ENCODE assay signal across 21 cellular contexts in the genomic region with DNA sequence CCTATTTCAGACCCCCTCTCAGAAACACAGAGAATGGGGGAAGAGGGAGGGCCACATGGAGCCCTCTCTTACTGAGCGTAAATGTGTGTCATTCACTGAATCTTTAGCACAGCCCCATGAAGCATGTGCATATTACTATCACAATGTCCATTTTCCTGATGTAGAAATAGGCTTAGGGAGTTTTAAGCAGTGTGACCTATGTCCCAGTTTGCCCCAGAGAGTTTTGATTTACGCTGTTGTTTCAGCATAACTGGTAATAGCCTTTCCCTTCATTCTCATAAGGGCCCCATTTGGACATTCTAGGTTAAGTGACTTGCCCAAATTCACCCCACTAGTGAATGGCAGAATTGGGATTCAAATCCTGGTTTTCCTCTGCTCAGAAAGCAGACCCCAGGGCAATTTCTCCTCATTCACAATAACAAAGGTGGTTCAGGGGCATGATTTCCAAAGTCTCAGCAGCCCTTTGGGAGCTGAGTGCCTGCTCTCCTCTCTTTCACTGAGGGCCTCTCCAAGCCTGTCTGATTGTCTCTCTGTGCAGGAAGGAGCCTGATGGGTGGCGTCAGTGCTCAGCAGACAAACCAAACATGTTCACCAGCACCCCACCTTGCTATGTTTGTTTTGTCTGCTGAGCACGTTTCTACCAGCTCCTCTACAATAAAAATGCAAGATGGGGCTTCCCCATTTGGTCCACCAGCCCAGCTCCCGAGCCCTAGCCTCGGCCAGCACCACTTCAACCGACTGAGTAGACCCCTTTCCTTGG. TPM values are rescaled to one million over a fixed set of nuclear protein-coding genes. Genes with fewer than 3 reads are reported as not detected.
DNase-seq lines count a peak whose midpoint lies in the region; ATAC-seq and TF ChIP-seq lines count a peak whose summit lies in the region.
"Had no signal": no experiment of that assay in that cellular context is flagged by ENCODE, and none has a peak within 500 bp of the region (broad histone marks: within the 10 kb centered on the region; RNA-seq: fewer than 3 reads in every experiment).

No MANE protein-coding gene starts in this region.

- H3K27ac Mint-ChIP-seq in natural killer cell treated with Interleukin-12 subunit alpha and Interleukin-12 subunit beta and Interleukin-15 and Interleukin-18, amount 100 ng/mL, for 72 hours: no peak overlapping the region
- H3K27ac Mint-ChIP-seq: activated T-cell treated with anti-CD3 and anti-CD28 coated beads, Interleukin-2, amount 50 U/mL, for 72 hours; CD8-positive, alpha-beta memory T cell; memory B cell; stimulated activated naive CD8-positive, alpha-beta T cell treated with anti-CD3 and anti-CD28 coated beads, Interleukin-15, Interleukin-2, amounts not matched to agents 100 ng/mL and 50 ng/mL, for 24 hours had no signal

- peak; percentile 49 for DNase-seq in NCI-H748 (lab: John Stamatoyannopoulos, UW; ENCODE audit: unreplicated experiment)
- DNase-seq in NCI-H748 treated with DMSO at 0.1 percent for 48 hours (lab: John Stamatoyannopoulos, UW): no peak
- DNase-seq in body of pancreas: no peak
- DNase-seq in mucosa of descending colon: peak in 2 of 3 donors; percentile 45 to 64
- no peak for DNase-seq in upper lobe of right lung
- no peak for DNase-seq in natural killer cell treated with Interleukin-12 subunit alpha and Interleukin-12 subunit beta and Interleukin-15 and Interleukin-18, amount 100 ng/mL, for 72 hours (ENCODE audit: low spot score)
- DNase-seq in NCI-H2196 (lab: John Stamatoyannopoulos, UW; ENCODE audit: unreplicated experiment): no peak
- DNase-seq in NCI-H1436 (lab: John Stamatoyannopoulos, UW): no peak
- DNase-seq: ACHN; activated CD4-positive, alpha-beta T cell treated with anti-CD3 and anti-CD28 coated beads, Interleukin-2, amount 50 U/mL, for 4 hours; activated T-cell treated with anti-CD3 and anti-CD28 coated beads, Interleukin-2, amount 50 U/mL, for 72 hours; CD8-positive, alpha-beta memory T cell; GDM1; KG1; NCI-H1694 treated with DMSO at 0.1 percent for 48 hours; nucleus accumbens; SJCRH30 had no signal

- TF ChIP-seq POLR2A in body of pancreas (IDR thresholded peaks at IDR 0.05): no peak

- H3K4me3 ChIP-seq in body of pancreas (no peak overlapping the region), mucosa of descending colon (no peak overlapping the region), upper lobe of right lung (no peak overlapping the region)
- H3K4me3 ChIP-seq: gastroesophageal sphincter, SJCRH30 had no signal

- H3K9me3 ChIP-seq in body of pancreas: no peaks in the 10 kb centered on the region
- no peaks in the 10 kb centered on the region for H3K9me3 ChIP-seq in mucosa of descending colon
- H3K9me3 ChIP-seq in upper lobe of right lung: no peaks in the 10 kb centered on the region
- H3K9me3 ChIP-seq: gastroesophageal sphincter, SJCRH30 had no signal

- H3K27ac ChIP-seq in body of pancreas (peak overlapping the region; percentile 20 to 77 (median 58)), upper lobe of right lung (peak overlapping the region; percentile 8)
- H3K27ac ChIP-seq: gastroesophageal sphincter, SJCRH30 had no signal

- peaks cover 4% of the 10 kb centered on the region for H3K36me3 Mint-ChIP-seq in natural killer cell treated with Interleukin-12 subunit alpha and Interleukin-12 subunit beta and Interleukin-15 and Interleukin-18, amount 100 ng/mL, for 72 hours

- no peak for ATAC-seq in body of pancreas
- peak; percentile 87 for ATAC-seq in mucosa of descending colon
- ATAC-seq in upper lobe of right lung: peak; percentile 44
- ATAC-seq in natural killer cell treated with Interleukin-12 subunit alpha and Interleukin-12 subunit beta and Interleukin-15 and Interleukin-18, amount 100 ng/mL, for 72 hours: no peak
- ATAC-seq: activated T-cell treated with anti-CD3 and anti-CD28 coated beads, Interleukin-2, amount 50 U/mL, for 72 hours; gastroesophageal sphincter had no signal

- H3K4me3 Mint-ChIP-seq in natural killer cell treated with Interleukin-12 subunit alpha and Interleukin-12 subunit beta and Interleukin-15 and Interleukin-18, amount 100 ng/mL, for 72 hours: no peak overlapping the region
- H3K4me3 Mint-ChIP-seq: activated T-cell treated with anti-CD3 and anti-CD28 coated beads, Interleukin-2, amount 50 U/mL, for 72 hours; CD8-positive, alpha-beta memory T cell; central memory CD8-positive, alpha-beta T cell; memory B cell; stimulated activated naive CD8-positive, alpha-beta T cell treated with anti-CD3 and anti-CD28 coated beads, Interleukin-15, Interleukin-2, amounts not matched to agents 100 ng/mL and 50 ng/mL, for 24 hours had no signal

- H3K27me3 Mint-ChIP-seq in natural killer cell treated with Interleukin-12 subunit alpha and Interleukin-12 subunit beta and Interleukin-15 and Interleukin-18, amount 100 ng/mL, for 72 hours: peaks cover 14 to 17% of the 10 kb centered on the region in 2 donors

- peaks cover 6% of the 10 kb centered on the region for H3K9me3 Mint-ChIP-seq in natural killer cell treated with Interleukin-12 subunit alpha and Interleukin-12 subunit beta and Interleukin-15 and Interleukin-18, amount 100 ng/mL, for 72 hours

- intact Hi-C loops in body of pancreas (cut with DNase I) (no loop called here), mucosa of descending colon (cut with DNase I, micrococcal nuclease) (no loop called here), upper lobe of right lung (cut with DNase I) (no loop called here)

- TF ChIP-seq CTCF in body of pancreas (IDR thresholded peaks at IDR 0.05) (no peak), mucosa of descending colon (IDR thresholded peaks at IDR 0.05) (no peak), upper lobe of right lung (IDR thresholded peaks at IDR 0.05) (no peak)

- no peaks in the 10 kb centered on the region for H3K27me3 ChIP-seq in body of pancreas
- H3K27me3 ChIP-seq in upper lobe of right lung: no peaks in the 10 kb centered on the region
- H3K27me3 ChIP-seq: gastroesophageal sphincter, SJCRH30 had no signal

- H3K4me1 ChIP-seq in body of pancreas: peaks cover 23% of the 10 kb centered on the region
- H3K4me1 ChIP-seq in mucosa of descending colon (ENCODE audit: low read depth): peaks cover 5% of the 10 kb centered on the region
- H3K4me1 ChIP-seq in upper lobe of right lung: peaks cover 14% of the 10 kb centered on the region

- H3K4me1 Mint-ChIP-seq in natural killer cell treated with Interleukin-12 subunit alpha and Interleukin-12 subunit beta and Interleukin-15 and Interleukin-18, amount 100 ng/mL, for 72 hours (ENCODE audit: low read depth in 2 of 2): peaks cover 6 to 11% of the 10 kb centered on the region in 2 donors
- H3K4me1 Mint-ChIP-seq: CD8-positive, alpha-beta memory T cell; central memory CD8-positive, alpha-beta T cell; memory B cell had no signal

- H3K36me3 ChIP-seq in body of pancreas (replicated peaks in 1 of 2; ENCODE audit: insufficient read depth in 1 of 2, low read depth in 2 of 2): no peaks in the 10 kb centered on the region
- H3K36me3 ChIP-seq in mucosa of descending colon (ENCODE audit: low read depth): no peaks in the 10 kb centered on the region
- H3K36me3 ChIP-seq in upper lobe of right lung: no peaks in the 10 kb centered on the region
- H3K36me3 ChIP-seq: gastroesophageal sphincter, SJCRH30 had no signal

- 85 to 88% methylated on average over 7 of the region's 7 CpGs for WGBS in body of pancreas, 2 donors

RNA-seq across cellular contexts. Expression of a gene that starts 25.2 kb away (rescaled TPM):
- total RNA-seq in body of pancreas (not detected), mucosa of descending colon (not detected), upper lobe of right lung (not detected)
- total RNA-seq in natural killer cell treated with Interleukin-12 subunit alpha and Interleukin-12 subunit beta and Interleukin-15 and Interleukin-18, amount 100 ng/mL, for 72 hours: not detected
- total RNA-seq: activated T-cell treated with anti-CD3 and anti-CD28 coated beads, Interleukin-2, amount 50 U/mL, for 72 hours; CD8-positive, alpha-beta memory T cell; SJCRH30 had no signal

RNA-seq across cellular contexts. Expression of a gene that starts 47.4 kb away (rescaled TPM):
- total RNA-seq in body of pancreas: under 1 TPM in 1 of 2 donors, not detected in 1; 0.33 TPM
- total RNA-seq in mucosa of descending colon: 10 to 100 TPM in 1 of 3 donors, under 1 TPM in 2; 0.14 to 11.6 (median 0.26) TPM
- total RNA-seq in upper lobe of right lung: 0.46 TPM
- total RNA-seq in natural killer cell treated with Interleukin-12 subunit alpha and Interleukin-12 subunit beta and Interleukin-15 and Interleukin-18, amount 100 ng/mL, for 72 hours: under 1 TPM in 1 of 2 donors, not detected in 1; 0.14 TPM

Comparison
In these comparisons a context has a peak if more than half of its experiments do, and no peak if none do; other contexts are left out.
1. DNase-seq: peak in NCI-H748 (single experiment) and mucosa of descending colon (2 of 3); none in NCI-H748 treated with DMSO at 0.1 percent for 48 hours (single experiment), body of pancreas (0 of 4), upper lobe of right lung (single experiment), natural killer cell treated with Interleukin-12 subunit alpha and Interleukin-12 subunit beta and Interleukin-15 and Interleukin-18, amount 100 ng/mL, for 72 hours (single experiment), NCI-H2196 (single experiment) and NCI-H1436 (single experiment).
2. ATAC-seq: peak in mucosa of descending colon (single experiment) and upper lobe of right lung (single experiment); none in body of pancreas (single experiment) and natural killer cell treated with Interleukin-12 subunit alpha and Interleukin-12 subunit beta and Interleukin-15 and Interleukin-18, amount 100 ng/mL, for 72 hours (0 of 2).